ENCODE assay signal across 8 cellular contexts in genomic region chr11:469684-470667, GRCh38. TPM values are rescaled to one million over a fixed set of nuclear protein-coding genes. Genes with fewer than 3 reads are reported as not detected.
A peak's percentile ranks its signal among the peaks of the same experiment; 100 is the strongest.
DNase-seq lines count a peak whose midpoint lies in the region; ATAC-seq and TF ChIP-seq lines count a peak whose summit lies in the region.

No MANE protein-coding gene starts in this region.

- 59 to 61% methylated on average over 24 to 30 of the region's 30 CpGs for WGBS in GM23248 (ENCODE audit: low coverage in 1 of 2, low lambda C conversion rate in 2 of 2, missing lambda C conversion rate in 2 of 2), 2 experiments
- 74% methylated on average over 28 of the region's 30 CpGs for WGBS in hepatocyte (ENCODE audit: low lambda C conversion rate, missing lambda C conversion rate)

- H3K4me3 ChIP-seq in GM23248, result peak overlapping the region; percentile 59
- no peak overlapping the region for H3K4me3 ChIP-seq in astrocyte of the cerebellum (ENCODE audit: low read depth, low read length)
- no peak overlapping the region for H3K4me3 ChIP-seq in hepatocyte

- peak overlapping the region; percentile 85 for H3K4me2 ChIP-seq in GM23248 (ENCODE audit: unreplicated experiment)
- H3K4me2 ChIP-seq in hepatocyte, result peak overlapping the region; percentile 72

- H3K36me3 ChIP-seq in GM23248 (ENCODE audit: low read depth) (no peaks in the 10 kb centered on the region), hepatocyte (replicated peaks; ENCODE audit: insufficient read depth, low read depth) (no peaks in the 10 kb centered on the region)

- H3K27me3 ChIP-seq in GM23248 (replicated peaks; ENCODE audit: insufficient read depth) (no peaks in the 10 kb centered on the region), hepatocyte (no peaks in the 10 kb centered on the region)

- ATAC-seq in sciatic nerve, result peak; percentile 92
- no peak for ATAC-seq in GM21381 (IDR thresholded peaks at IDR 0.05; ENCODE audit: unreplicated experiment)

- TF ChIP-seq CTCF in astrocyte of the cerebellum (IDR thresholded peaks at IDR 0.05; ENCODE audit: low read depth, low read length, missing control alignments) (peak; percentile 24), hepatocyte (IDR thresholded peaks at IDR 0.05; ENCODE audit: poor library complexity) (peak; percentile 34), GM10266 (IDR thresholded peaks at IDR 0.05; ENCODE audit: control insufficient read depth, insufficient read depth, low read depth, missing control alignments) (no peak)

- H3K9me2 ChIP-seq in GM23248 (ENCODE audit: insufficient read depth) (no peaks in the 10 kb centered on the region), hepatocyte (replicated peaks; ENCODE audit: insufficient read depth) (no peaks in the 10 kb centered on the region)

- H3K9ac ChIP-seq in GM23248, result peak overlapping the region; percentile 80

- H3K4me1 ChIP-seq in GM23248 (ENCODE audit: insufficient read depth) (peaks cover 5% of the 10 kb centered on the region; the same call in 1 of the 2 replicates), hepatocyte (ENCODE audit: insufficient read depth) (peaks cover 8% of the 10 kb centered on the region)

- H4K20me1 ChIP-seq in GM23248 (ENCODE audit: insufficient read depth) (no peaks in the 10 kb centered on the region), hepatocyte (ENCODE audit: insufficient read depth, poor library complexity, severe bottlenecking) (no peaks in the 10 kb centered on the region)

- DNase-seq in GM23248, result peak; percentile 93
- peak; percentile 13 for DNase-seq in astrocyte of the cerebellum (ENCODE audit: low read depth)
- DNase-seq in hepatocyte (ENCODE audit: low spot score), result peak; percentile 91
- DNase-seq in sciatic nerve (ENCODE audit: low spot score), result no peak
- DNase-seq in SIG-M5 (lab: John Stamatoyannopoulos, UW), result no peak
- DNase-seq in T1000 (lab: John Stamatoyannopoulos, UW), result no peak
- no peak for DNase-seq in GM10266 (ENCODE audit: extremely low spot score)

- H3K9me3 ChIP-seq in GM23248 (ENCODE audit: low read depth), result no peaks in the 10 kb centered on the region
- H3K9me3 ChIP-seq in hepatocyte (ENCODE audit: low read depth), result no peaks in the 10 kb centered on the region

- in situ Hi-C loops in GM23248 (cut with MboI), result no loop called here
- in situ Hi-C loops in astrocyte of the cerebellum (cut with HindIII; ENCODE audit: low sequenced_read_pairs), result no loop called here

- peaks cover 10% of the 10 kb centered on the region; the same call in 1 of the 2 replicates for H3F3A ChIP-seq in GM23248 (ENCODE audit: insufficient read depth)

- H3K79me2 ChIP-seq in GM23248 (ENCODE audit: insufficient read depth) (peaks cover 34% of the 10 kb centered on the region), hepatocyte (peaks cover 14% of the 10 kb centered on the region)

- intact Hi-C loops in sciatic nerve (cut with DNase I), result no loop called here

- H3K27ac ChIP-seq in GM23248, result peak overlapping the region; percentile 66
- peak overlapping the region; percentile 93 for H3K27ac ChIP-seq in hepatocyte

- H2AFZ ChIP-seq in GM23248, result peak overlapping the region; percentile 79
- H2AFZ ChIP-seq in hepatocyte, result no peak overlapping the region

RNA-seq across cellular contexts. Expression of gene PTDSS2, which starts 19.9 kb away (rescaled TPM):
- total RNA-seq in GM23248 (2014; rRNA removed; shearing (Covaris generic)), result 29.2 and 44.1 TPM in 2 replicates
- 20.1 and 22.2 TPM in 2 replicates for polyA plus RNA-seq in GM23248 (2016; fragmentation: Nextera tagmentation; extraction: Ambion mirVana)
- 29.7 and 31.5 TPM in 2 replicates for total RNA-seq in hepatocyte
- polyA plus RNA-seq in hepatocyte, result 50.6 and 50.8 TPM in 2 replicates
- 33.1 TPM for total RNA-seq in sciatic nerve

RNA-seq across cellular contexts. Expression of gene ANO9, which starts 28.2 kb away (rescaled TPM):
- not detected in 2 replicates for total RNA-seq in GM23248 (2014; rRNA removed; shearing (Covaris generic))
- polyA plus RNA-seq in GM23248 (2016; fragmentation: Nextera tagmentation; extraction: Ambion mirVana) (not detected in 2 replicates), hepatocyte (34.9 and 35.7 TPM in 2 replicates)
- total RNA-seq in hepatocyte (19.5 and 21.2 TPM in 2 replicates), sciatic nerve (0.98 TPM)

RNA-seq across cellular contexts. Expression of gene RNH1, which starts 37.1 kb away (rescaled TPM):
- 680 and 751 TPM in 2 replicates for total RNA-seq in GM23248 (2014; rRNA removed; shearing (Covaris generic))
- polyA plus RNA-seq in GM23248 (2016; fragmentation: Nextera tagmentation; extraction: Ambion mirVana), result 623 and 664 TPM in 2 replicates
- 87.5 and 105 TPM in 2 replicates for total RNA-seq in hepatocyte
- 199 and 200 TPM in 2 replicates for polyA plus RNA-seq in hepatocyte
- total RNA-seq in sciatic nerve, result 134 TPM

RNA-seq across cellular contexts. Expression of gene SIGIRR, which starts 55.2 kb away (rescaled TPM):
- total RNA-seq in GM23248 (2014; rRNA removed; shearing (Covaris generic)), result 17.7 and 28.3 TPM in 2 replicates
- polyA plus RNA-seq in GM23248 (2016; fragmentation: Nextera tagmentation; extraction: Ambion mirVana), result 59.5 and 61.1 TPM in 2 replicates
- total RNA-seq in hepatocyte, result 42.4 and 52.1 TPM in 2 replicates
- polyA plus RNA-seq in hepatocyte, result 77.4 and 85.3 TPM in 2 replicates
- 51.6 TPM for total RNA-seq in sciatic nerve

Comparison
In these comparisons a context has a peak if more than half of its experiments do, and no peak if none do; other contexts are left out.
1. DNase-seq: peak in GM23248 (single experiment), astrocyte of the cerebellum (single experiment) and hepatocyte (single experiment); none in sciatic nerve (single experiment), SIG-M5 (single experiment), T1000 (single experiment) and GM10266 (single experiment).
2. RNA of gene ANO9, which starts 28.2 kb away (total RNA-seq): 19.5 to 21.2 TPM in hepatocyte; 0.98 TPM in sciatic nerve (single experiment) and not detected in GM23248; every median in the first group is over 10 times any median in the second.